ENCODE assay signal across 8 cellular contexts in the genomic region with DNA sequence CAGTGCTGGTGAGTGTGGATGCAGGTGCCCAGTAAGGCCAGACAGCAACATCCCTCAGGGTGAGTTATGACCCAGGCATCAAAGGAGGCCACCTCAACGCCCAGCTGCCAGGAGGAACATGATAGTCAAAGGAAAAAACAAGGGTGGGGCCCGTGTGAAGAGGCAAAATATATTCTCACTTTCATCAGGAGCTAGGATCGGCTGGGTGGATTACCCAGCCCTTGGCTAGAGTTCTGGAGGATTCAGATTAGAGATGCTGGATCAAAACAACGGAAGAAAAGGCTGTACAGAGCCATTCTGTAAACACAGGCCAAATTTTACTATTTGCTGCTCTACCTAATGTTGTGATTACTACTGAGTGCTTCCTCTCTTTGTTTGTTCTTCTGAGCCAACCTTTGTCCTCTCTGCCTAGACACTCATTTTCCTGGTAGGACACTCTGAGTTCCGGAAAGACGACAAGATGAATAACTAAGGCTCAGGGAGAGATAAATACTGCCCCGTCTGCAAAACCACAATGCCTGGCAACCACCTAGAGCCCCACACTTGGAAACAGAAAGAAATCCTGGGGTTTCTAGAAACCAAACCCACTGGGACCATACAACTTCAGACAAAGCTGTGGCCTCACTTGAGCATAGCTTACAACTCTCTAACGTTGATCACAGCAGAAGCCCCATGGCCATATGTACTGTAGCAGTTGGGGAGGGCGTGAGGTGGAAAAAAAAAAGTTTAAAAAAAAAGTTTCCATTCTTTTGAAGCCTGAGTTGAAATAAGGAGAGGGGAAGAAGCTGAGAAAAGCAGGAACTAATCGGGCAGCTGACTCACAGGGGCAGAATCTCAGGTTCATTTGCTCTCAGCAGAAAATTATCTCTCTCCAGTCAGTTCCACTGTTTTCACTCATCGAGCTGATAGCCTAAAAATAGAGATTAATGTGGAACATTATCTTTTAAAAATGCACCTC. TPM values are rescaled to one million over a fixed set of nuclear protein-coding genes. Genes with fewer than 3 reads are reported as not detected.
DNase-seq lines count a peak whose midpoint lies in the region; ATAC-seq and TF ChIP-seq lines count a peak whose summit lies in the region.

No MANE protein-coding gene starts in this region.

- peaks cover 0 to 2% (median 0%) of the 10 kb centered on the region in 7 donors for H3K9me3 Mint-ChIP-seq in CD4-positive, CD25-positive, alpha-beta regulatory T cell

- H3K27ac Mint-ChIP-seq in CD4-positive, CD25-positive, alpha-beta regulatory T cell = peak overlapping the region; percentile 53 to 90 (median 83)

- peak in 1 of 3 donors; percentile 66 for DNase-seq in CD4-positive, CD25-positive, alpha-beta regulatory T cell
- DNase-seq in NCI-H69 (lab: John Stamatoyannopoulos, UW) = peak; percentile 94
- DNase-seq in astrocyte of the spinal cord (ENCODE audit: low read depth, low spot score) = peak; percentile 91
- no peak for DNase-seq in dedifferentiated amniotic fluid mesenchymal stem cell (ENCODE audit: extremely low spot score)

- WGBS in mesodermal cell (ENCODE audit: insufficient coverage in 2 of 2), 2 experiments = 61 to 91% methylated on average over 4 to 5 of the region's 11 CpGs

- peak overlapping the region in 3 of 4 donors; percentile 10 to 34 (median 10) for H3K4me3 Mint-ChIP-seq in CD4-positive, CD25-positive, alpha-beta regulatory T cell

- H3K4me1 Mint-ChIP-seq in CD4-positive, CD25-positive, alpha-beta regulatory T cell = peaks cover 31 to 43% (median 34%) of the 10 kb centered on the region in 4 donors

- in situ Hi-C loops in astrocyte of the spinal cord (cut with HindIII; ENCODE audit: low sequenced_read_pairs) = no loop called here

- peaks cover 23% of the 10 kb centered on the region for H3K4me1 ChIP-seq in CD4-positive, CD25-positive, alpha-beta regulatory T cell (ENCODE audit: control insufficient read depth, insufficient read depth, low read length, poor library complexity, severe bottlenecking)
- peaks cover 15% of the 10 kb centered on the region for H3K4me1 ChIP-seq in mesodermal cell (ENCODE audit: control insufficient read depth, insufficient read depth, low read length, poor library complexity, severe bottlenecking)

- ATAC-seq in CD4-positive, CD25-positive, alpha-beta regulatory T cell (ENCODE audit: low read depth in 2 of 2) = peak in 1 of 2 donors; percentile 35
- peak; percentile 38 for ATAC-seq in GM21717 (IDR thresholded peaks at IDR 0.05; ENCODE audit: unreplicated experiment)
- no peak for ATAC-seq in GM18873 (IDR thresholded peaks at IDR 0.05; ENCODE audit: low FRiP score, unreplicated experiment)
- ATAC-seq in GM21723 (IDR thresholded peaks at IDR 0.05; ENCODE audit: unreplicated experiment) = no peak

- no peak overlapping the region for H3K27ac ChIP-seq in CD4-positive, CD25-positive, alpha-beta regulatory T cell (ENCODE audit: insufficient read depth, low read length, poor library complexity, severe bottlenecking)
- H3K27ac ChIP-seq in mesodermal cell (ENCODE audit: low read depth, low read length, severe bottlenecking) = peak overlapping the region; percentile 90

- peak overlapping the region; percentile 13 for H3K4me3 ChIP-seq in CD4-positive, CD25-positive, alpha-beta regulatory T cell (ENCODE audit: low read depth, low read length)
- H3K4me3 ChIP-seq in astrocyte of the spinal cord (ENCODE audit: low read depth, low read length) = no peak overlapping the region
- no peak overlapping the region for H3K4me3 ChIP-seq in mesodermal cell (ENCODE audit: extremely low read depth, insufficient read depth, low read length, poor library complexity, severe bottlenecking)

- no peaks in the 10 kb centered on the region for H3K9me3 ChIP-seq in CD4-positive, CD25-positive, alpha-beta regulatory T cell (ENCODE audit: control insufficient read depth in 2 of 2, low read length in 2 of 2)
- peaks cover 5% of the 10 kb centered on the region for H3K9me3 ChIP-seq in mesodermal cell (ENCODE audit: control insufficient read depth, low read length)

- no peak for TF ChIP-seq CTCF in astrocyte of the spinal cord (IDR thresholded peaks at IDR 0.05; ENCODE audit: low read depth, low read length)

- H3K27me3 Mint-ChIP-seq in CD4-positive, CD25-positive, alpha-beta regulatory T cell = no peaks in the 10 kb centered on the region

- no peaks in the 10 kb centered on the region for H3K27me3 ChIP-seq in CD4-positive, CD25-positive, alpha-beta regulatory T cell (ENCODE audit: control insufficient read depth, insufficient read depth, low read length)

- no peaks in the 10 kb centered on the region for H3K36me3 Mint-ChIP-seq in CD4-positive, CD25-positive, alpha-beta regulatory T cell

- H3K36me3 ChIP-seq in CD4-positive, CD25-positive, alpha-beta regulatory T cell (ENCODE audit: control insufficient read depth, insufficient read depth, low read length) = no peaks in the 10 kb centered on the region
- no peaks in the 10 kb centered on the region for H3K36me3 ChIP-seq in mesodermal cell (ENCODE audit: control insufficient read depth, insufficient read depth, low read length)

RNA-seq across cellular contexts. Expression of gene PMAIP1, which starts 17.8 kb away (rescaled TPM):
- 326 TPM for total RNA-seq in CD4-positive, CD25-positive, alpha-beta regulatory T cell
- polyA plus RNA-seq in CD4-positive, CD25-positive, alpha-beta regulatory T cell = 10 to 100 TPM; 23.3 to 84.5 (median 52.6) TPM
- polyA plus RNA-seq in mesodermal cell (2013, experiment 1 of 2) = 14.7 TPM
- polyA plus RNA-seq in mesodermal cell (2013, experiment 2 of 2) = 14.2 TPM
